Comparison of ENCODE assay signal across 27 cellular contexts in the genomic region with DNA sequence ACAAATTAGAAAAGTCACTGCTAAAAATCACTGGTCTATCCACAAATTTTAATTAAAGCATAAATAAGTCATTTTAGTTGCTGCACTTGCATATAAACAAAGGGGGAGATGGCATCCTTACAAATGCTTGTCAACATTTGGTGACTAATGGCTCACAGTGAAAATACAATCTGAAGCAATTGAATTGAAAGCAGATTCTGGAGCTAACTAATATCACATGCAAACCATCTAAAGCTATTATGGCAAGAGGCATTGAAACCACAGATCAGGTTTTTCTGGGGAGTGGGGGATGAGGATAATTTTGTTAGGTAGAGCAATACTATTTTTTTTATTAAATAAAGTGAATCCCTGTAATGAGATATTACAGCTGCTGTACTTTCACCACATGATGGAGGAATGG.
"Had no signal": no experiment of that assay in that cellular context is flagged by ENCODE, and none has a peak within 500 bp of the region (broad histone marks: within the 10 kb centered on the region; RNA-seq: fewer than 3 reads in every experiment).

No MANE protein-coding gene starts in this region.

- ATAC-seq: gastroesophageal sphincter; sciatic nerve; stimulated activated effector memory CD8-positive, alpha-beta T cell treated with anti-CD3 and anti-CD28 coated beads, Interleukin-12 subunit alpha, Interleukin-12 subunit beta, amount 100 ng/mL, for 72 hours had no signal

- H3K27ac ChIP-seq: esophagus muscularis mucosa, gastroesophageal sphincter, hepatocyte, pancreas, prostate gland, skin epidermis, thoracic aorta had no signal

- H3K36me3 ChIP-seq: esophagus muscularis mucosa, gastroesophageal sphincter, pancreas, prostate gland, thoracic aorta had no signal

- DNase-seq: activated CD4-positive, alpha-beta memory T cell treated with anti-CD3 and anti-CD28 coated beads for 36 hours; activated CD4-positive, alpha-beta T cell treated with anti-CD3 and anti-CD28 coated beads, Interleukin-2, amount 10 ng/mL, durations not matched to agents 24 days and 14 days; activated CD4-positive, CD25-positive, alpha-beta regulatory T cell treated with anti-CD3 and anti-CD28 coated beads, Interleukin-2, amount 50 U/mL, for 72 hours; activated CD8-positive, alpha-beta memory T cell treated with anti-CD3 and anti-CD28 coated beads, Interleukin-2, amount 50 U/mL, for 48 hours; activated gamma-delta T cell; activated naive CD4-positive, alpha-beta T cell treated with anti-CD3 and anti-CD28 coated beads, Interleukin-2, amount 50 U/mL, for 16 hours; activated T-cell treated with anti-CD3 and anti-CD28 coated beads, Interleukin-2, amount 50 U/mL, for 24 hours; amygdala; caudate nucleus; islet precursor cell; left ventricle myocardium superior; mammary epithelial cell; naive B cell; nucleus accumbens; pancreas; retina; stimulated activated CD4-positive, alpha-beta T cell treated with anti-CD3 and anti-CD28 coated beads, Interleukin-12 subunit alpha, Interleukin-12 subunit beta, amount 100 ng/mL, for 4 hours; stimulated activated CD4-positive, alpha-beta T cell treated with anti-CD3 and anti-CD28 coated beads, Interleukin-4, amount 100 ng/mL, for 1 hour; trophoblast cell had no signal

- H3K4me3 ChIP-seq: esophagus muscularis mucosa, gastroesophageal sphincter, hepatocyte, pancreas, prostate gland, skin epidermis, thoracic aorta had no signal

- H3K4me1 ChIP-seq: esophagus muscularis mucosa, pancreas, prostate gland had no signal

- H3K27me3 ChIP-seq: esophagus muscularis mucosa, gastroesophageal sphincter, hepatocyte, pancreas had no signal

- H3K9me3 ChIP-seq: esophagus muscularis mucosa, gastroesophageal sphincter, pancreas, prostate gland, thoracic aorta had no signal
